In the genomic region with DNA sequence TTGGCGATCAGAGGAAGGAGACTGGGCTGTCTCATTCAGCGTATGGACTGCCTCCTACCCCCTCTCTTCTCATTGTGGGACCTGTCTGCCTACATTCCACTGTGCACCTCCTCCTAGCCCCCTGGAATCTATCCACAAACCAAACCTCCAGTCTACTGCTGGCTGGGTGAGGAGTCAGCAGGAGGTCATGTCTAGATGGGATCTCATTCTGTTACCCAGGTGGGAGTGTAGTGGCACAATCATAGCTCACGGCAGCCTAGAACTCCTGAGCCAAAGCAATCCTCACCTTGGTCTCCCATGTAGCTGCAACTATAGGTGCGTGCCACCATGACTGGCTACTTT, we compare ENCODE assay signal across 23 cellular contexts. TPM values are rescaled to one million over a fixed set of nuclear protein-coding genes. Genes with fewer than 3 reads are reported as not detected.
"Had no signal": no experiment of that assay in that cellular context is flagged by ENCODE, and none has a peak within 500 bp of the region (broad histone marks: within the 10 kb centered on the region; RNA-seq: fewer than 3 reads in every experiment).

No MANE protein-coding gene starts in this region.

- H3K4me3 Mint-ChIP-seq: activated CD8-positive, alpha-beta T cell treated with anti-CD3 and anti-CD28 coated beads for 36 hours; activated naive CD4-positive, alpha-beta T cell treated with anti-CD3 and anti-CD28 coated beads, Interleukin-2, amount 50 U/mL, for 24 hours; WTC11 had no signal

- H3K4me1 ChIP-seq: adrenal gland, esophagus muscularis mucosa, psoas muscle, SJCRH30, stomach, testis had no signal

- DNase-seq: activated CD4-positive, alpha-beta T cell treated with anti-CD3 and anti-CD28 coated beads for 4 hours; activated CD8-positive, alpha-beta T cell treated with anti-CD3 and anti-CD28 coated beads for 36 hours; activated effector memory CD4-positive, alpha-beta T cell treated with Interleukin-2 at 50 U/mL for 16 hours; activated T-cell treated with anti-CD3 and anti-CD28 coated beads for 4 hours; left ventricle myocardium superior; mesendoderm; psoas muscle; SJCRH30; T-helper 2 cell; testis had no signal

- FAIRE-seq: colon, endometrium, TTC549 had no signal

- H3K79me2 ChIP-seq: hepatocyte had no signal

- H3K4me2 ChIP-seq: hepatocyte had no signal

- H3K4me3 ChIP-seq: adrenal gland, cardiac muscle cell, esophagus muscularis mucosa, hepatocyte, psoas muscle, SJCRH30, stomach, testis had no signal

- H2AFZ ChIP-seq: hepatocyte had no signal

- H3K9me3 ChIP-seq: testis had no signal

- H3K27ac Mint-ChIP-seq: activated CD8-positive, alpha-beta T cell treated with anti-CD3 and anti-CD28 coated beads for 36 hours; activated naive CD4-positive, alpha-beta T cell treated with anti-CD3 and anti-CD28 coated beads, Interleukin-2, amount 50 U/mL, for 24 hours; WTC11 had no signal

- H3K36me3 ChIP-seq: adrenal gland, cardiac muscle cell, esophagus muscularis mucosa, SJCRH30, stomach had no signal

- H3K27me3 Mint-ChIP-seq: activated CD8-positive, alpha-beta T cell treated with anti-CD3 and anti-CD28 coated beads for 36 hours; activated naive CD4-positive, alpha-beta T cell treated with anti-CD3 and anti-CD28 coated beads, Interleukin-2, amount 50 U/mL, for 24 hours had no signal

- H3K27ac ChIP-seq: adrenal gland, cardiac muscle cell, esophagus muscularis mucosa, hepatocyte, psoas muscle, SJCRH30, stomach, testis had no signal

- H3K9me3 Mint-ChIP-seq: activated naive CD4-positive, alpha-beta T cell treated with anti-CD3 and anti-CD28 coated beads, Interleukin-2, amount 50 U/mL, for 24 hours had no signal

- H3K27me3 ChIP-seq: adrenal gland, cardiac muscle cell, hepatocyte, stomach, testis had no signal

RNA-seq across cellular contexts. Expression of a gene that starts 18.0 kb away (rescaled TPM):
- total RNA-seq: cardiac muscle cell, glomerular endothelial cell, osteoblast, SJCRH30 had no signal
- polyA plus RNA-seq: cardiac muscle cell, neural cell had no signal
